ENCODE assay signal across 9 cellular contexts in genomic region chr10:96641396-96641795, GRCh38.
"Had no signal": no experiment of that assay in that cellular context is flagged by ENCODE, and none has a peak within 500 bp of the region (broad histone marks: within the 10 kb centered on the region; RNA-seq: fewer than 3 reads in every experiment).

No MANE protein-coding gene starts in this region.

- H3K27me3 Mint-ChIP-seq: activated T-helper 17 cell treated with anti-CD3 and anti-CD28 coated beads, Interleukin-2, amount 50 U/mL, for 72 hours; stimulated activated naive CD8-positive, alpha-beta T cell treated with anti-CD3 and anti-CD28 coated beads, Interleukin-15, Interleukin-2, amounts not matched to agents 100 ng/mL and 50 ng/mL, for 24 hours; type B pancreatic cell had no signal

- H3K9me3 ChIP-seq: gastrocnemius medialis, heart left ventricle, mucosa of descending colon, right atrium auricular region, suprapubic skin had no signal

- H3K4me3 Mint-ChIP-seq: activated T-helper 17 cell treated with anti-CD3 and anti-CD28 coated beads, Interleukin-2, amount 50 U/mL, for 72 hours; naive thymus-derived CD8-positive, alpha-beta T cell; stimulated activated naive CD8-positive, alpha-beta T cell treated with anti-CD3 and anti-CD28 coated beads, Interleukin-15, Interleukin-2, amounts not matched to agents 100 ng/mL and 50 ng/mL, for 24 hours; type B pancreatic cell had no signal

- ATAC-seq: gastrocnemius medialis had no signal

- H3K27ac Mint-ChIP-seq: activated T-helper 17 cell treated with anti-CD3 and anti-CD28 coated beads, Interleukin-2, amount 50 U/mL, for 72 hours; stimulated activated naive CD8-positive, alpha-beta T cell treated with anti-CD3 and anti-CD28 coated beads, Interleukin-15, Interleukin-2, amounts not matched to agents 100 ng/mL and 50 ng/mL, for 24 hours had no signal

- H3K9me3 Mint-ChIP-seq: activated T-helper 17 cell treated with anti-CD3 and anti-CD28 coated beads, Interleukin-2, amount 50 U/mL, for 72 hours; naive thymus-derived CD8-positive, alpha-beta T cell; stimulated activated naive CD8-positive, alpha-beta T cell treated with anti-CD3 and anti-CD28 coated beads, Interleukin-15, Interleukin-2, amounts not matched to agents 100 ng/mL and 50 ng/mL, for 24 hours; type B pancreatic cell had no signal

- H3K4me1 ChIP-seq: gastrocnemius medialis, right atrium auricular region, suprapubic skin had no signal

- H3K4me3 ChIP-seq: gastrocnemius medialis, heart left ventricle, mucosa of descending colon, right atrium auricular region, suprapubic skin had no signal

- DNase-seq: gastrocnemius medialis had no signal

- H3K27ac ChIP-seq: gastrocnemius medialis, heart left ventricle, right atrium auricular region, suprapubic skin had no signal

- H3K36me3 ChIP-seq: gastrocnemius medialis, right atrium auricular region, suprapubic skin had no signal

- H3K4me1 Mint-ChIP-seq: activated T-helper 17 cell treated with anti-CD3 and anti-CD28 coated beads, Interleukin-2, amount 50 U/mL, for 72 hours had no signal

- H3K27me3 ChIP-seq: gastrocnemius medialis, heart left ventricle, right atrium auricular region, suprapubic skin had no signal

- H3K36me3 Mint-ChIP-seq: naive thymus-derived CD8-positive, alpha-beta T cell; type B pancreatic cell had no signal
